Comparison of ENCODE assay signal across 18 cellular contexts in genomic region chr20:41998539-41999341, GRCh38.
"Had no signal": no experiment of that assay in that cellular context is flagged by ENCODE, and none has a peak within 500 bp of the region (broad histone marks: within the 10 kb centered on the region; RNA-seq: fewer than 3 reads in every experiment).

No MANE protein-coding gene starts in this region.

- FAIRE-seq: colon, kidney had no signal

- H3K9me3 ChIP-seq: mucosa of descending colon, ovary, right atrium auricular region, vagina had no signal

- H3K36me3 ChIP-seq: esophagus squamous epithelium, ovary, right atrium auricular region, tibial artery, upper lobe of left lung, vagina had no signal

- H3K4me3 ChIP-seq: esophagus squamous epithelium, mucosa of descending colon, ovary, right atrium auricular region, smooth muscle cell, tibial artery, upper lobe of left lung, vagina had no signal

- DNase-seq: effector memory CD8-positive, alpha-beta T cell; esophagus squamous epithelium; foreskin fibroblast; kidney; left cardiac atrium; naive thymus-derived CD8-positive, alpha-beta T cell; nucleus accumbens; ovary; stimulated activated CD4-positive, alpha-beta T cell treated with anti-CD3 and anti-CD28 coated beads, Interleukin-4, amount 100 ng/mL, for 24 hours; tibial artery had no signal

- H3K27me3 ChIP-seq: esophagus squamous epithelium, ovary, right atrium auricular region, tibial artery, upper lobe of left lung, vagina had no signal

- ATAC-seq: effector memory CD8-positive, alpha-beta T cell; left cardiac atrium; mucosa of descending colon; naive thymus-derived CD8-positive, alpha-beta T cell; stimulated activated memory B cell treated with anti-CD40 and anti-IgM and Interleukin-4, amounts not matched to agents 10 μg/mL and 1 μg/mL and 100 μg/mL, for 72 hours had no signal

- H3K27ac ChIP-seq: epithelial cell of prostate, esophagus squamous epithelium, ovary, right atrium auricular region, upper lobe of left lung, vagina had no signal

- H3K4me2 ChIP-seq: smooth muscle cell had no signal

- H3K4me1 ChIP-seq: esophagus squamous epithelium, right atrium auricular region, tibial artery, upper lobe of left lung, vagina had no signal
